In genomic region chr22:45233827-45234226, GRCh38 we compare ENCODE assay signal across 20 cellular contexts. TPM values are rescaled to one million over a fixed set of nuclear protein-coding genes. Genes with fewer than 3 reads are reported as not detected.
"Had no signal": no experiment of that assay in that cellular context is flagged by ENCODE, and none has a peak within 500 bp of the region (broad histone marks: within the 10 kb centered on the region; RNA-seq: fewer than 3 reads in every experiment).

No MANE protein-coding gene starts in this region.

- H3K27ac ChIP-seq: pancreas, suprapubic skin, upper lobe of right lung had no signal

- DNase-seq: activated CD4-positive, alpha-beta T cell treated with anti-CD3 and anti-CD28 coated beads, Interleukin-2, amount 50 U/mL, for 48 hours; activated CD8-positive, alpha-beta memory T cell treated with anti-CD3 and anti-CD28 coated beads, Interleukin-2, amount 10 ng/mL, durations not matched to agents 7 days and 5 days; activated gamma-delta T cell; activated T-cell treated with anti-CD3 and anti-CD28 coated beads, Interleukin-2, amount 50 U/mL, for 48 hours; amygdala; dermis blood vessel endothelial cell; hippocampal formation; upper lobe of right lung had no signal

- ATAC-seq: activated CD4-positive, CD25-positive, alpha-beta regulatory T cell treated with anti-CD3 and anti-CD28 coated beads, Interleukin-2, amount 50 U/mL, for 24 hours; activated CD8-positive, alpha-beta memory T cell treated with anti-CD3 and anti-CD28 coated beads, Interleukin-2, amount 10 ng/mL, durations not matched to agents 7 days and 5 days; pancreas; upper lobe of right lung had no signal

- FAIRE-seq: pancreas had no signal

- H3K27me3 Mint-ChIP-seq: activated CD8-positive, alpha-beta memory T cell treated with anti-CD3 and anti-CD28 coated beads, Interleukin-2, amount 10 ng/mL, durations not matched to agents 7 days and 5 days; activated naive CD8-positive, alpha-beta T cell; brain; central memory CD8-positive, alpha-beta T cell had no signal

- H3K27ac Mint-ChIP-seq: activated CD8-positive, alpha-beta memory T cell treated with anti-CD3 and anti-CD28 coated beads, Interleukin-2, amount 10 ng/mL, durations not matched to agents 7 days and 5 days; activated naive CD8-positive, alpha-beta T cell had no signal

- H3K4me3 Mint-ChIP-seq: activated CD8-positive, alpha-beta memory T cell treated with anti-CD3 and anti-CD28 coated beads, Interleukin-2, amount 10 ng/mL, durations not matched to agents 7 days and 5 days; activated naive CD8-positive, alpha-beta T cell; brain; central memory CD8-positive, alpha-beta T cell had no signal

- H3K9me3 Mint-ChIP-seq: brain; central memory CD8-positive, alpha-beta T cell had no signal

RNA-seq across cellular contexts. Expression of gene UPK3A, which starts 50.9 kb away (rescaled TPM):
- total RNA-seq: activated CD8-positive, alpha-beta memory T cell treated with anti-CD3 and anti-CD28 coated beads, Interleukin-2, amount 10 ng/mL, durations not matched to agents 7 days and 5 days; dermis blood vessel endothelial cell; kidney epithelial cell; mesenteric fat pad; pancreas; renal cortical epithelial cell; suprapubic skin; T-helper 2 cell treated with Interferon-gamma antibody and Interleukin-4, amounts not matched to agents 100 ng/mL and 5 ng/mL, for 36 hours; upper lobe of right lung had no signal
- polyA plus RNA-seq: esophagus, neural cell had no signal
